Comparison of ENCODE assay signal across 13 cellular contexts in the genomic region with DNA sequence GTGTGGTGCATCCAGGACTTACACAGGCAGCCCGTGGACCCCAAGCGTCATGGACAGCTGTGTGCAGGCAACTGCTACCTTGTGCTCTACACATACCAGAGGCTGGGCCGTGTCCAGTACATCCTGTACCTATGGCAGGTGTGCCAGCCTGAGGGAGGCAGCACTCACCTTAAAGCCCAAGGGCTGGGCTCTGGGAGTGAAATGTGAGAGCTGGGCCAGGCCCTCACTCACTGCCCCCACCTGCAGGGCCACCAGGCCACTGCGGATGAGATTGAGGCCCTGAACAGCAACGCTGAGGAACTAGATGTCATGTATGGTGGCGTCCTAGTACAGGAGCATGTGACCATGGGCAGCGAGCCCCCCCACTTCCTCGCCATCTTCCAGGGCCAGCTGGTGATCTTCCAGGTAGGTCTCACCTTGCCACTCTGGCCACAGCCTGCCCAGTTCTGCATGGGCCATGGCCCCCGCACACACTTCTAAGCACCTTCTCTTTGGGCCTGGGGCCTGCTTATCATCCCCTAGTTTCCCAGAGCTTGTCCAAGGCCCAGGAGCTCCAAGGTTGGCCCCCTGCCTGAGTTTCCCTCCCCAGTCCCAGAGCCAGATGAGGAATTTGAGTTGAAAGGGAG. TPM values are rescaled to one million over a fixed set of nuclear protein-coding genes. Genes with fewer than 3 reads are reported as not detected.
DNase-seq lines count a peak whose midpoint lies in the region; TF ChIP-seq lines count a peak whose summit lies in the region.
"Had no signal": no experiment of that assay in that cellular context is flagged by ENCODE, and none has a peak within 500 bp of the region (broad histone marks: within the 10 kb centered on the region; RNA-seq: fewer than 3 reads in every experiment).

No MANE protein-coding gene starts in this region.

- no peaks in the 10 kb centered on the region for H3K9me3 Mint-ChIP-seq in chondrocyte (ENCODE audit: low read depth)
- H3K9me3 Mint-ChIP-seq: mesothelial cell of epicardium had no signal

- peaks cover 18% of the 10 kb centered on the region for H3K4me1 Mint-ChIP-seq in chondrocyte (ENCODE audit: low read depth)

- peak; percentile 15 for DNase-seq in NCI-H2196 (lab: John Stamatoyannopoulos, UW; ENCODE audit: unreplicated experiment)
- no peak for DNase-seq in NCI-H2196 treated with DMSO at 0.1 percent for 48 hours (lab: John Stamatoyannopoulos, UW; ENCODE audit: unreplicated experiment)
- peak; percentile 56 for DNase-seq in HT-29 (ENCODE audit: low spot score)
- peak; percentile 74 for DNase-seq in chondrocyte (ENCODE audit: low spot score)
- peak; percentile 72 for DNase-seq in posterior vena cava (ENCODE audit: low spot score)
- no peak for DNase-seq in mesenteric fat pad (ENCODE audit: low spot score)
- DNase-seq in NCI-H446 treated with DMSO at 0.1 percent for 48 hours (lab: John Stamatoyannopoulos, UW), result no peak
- no peak for DNase-seq in NCI-H2227 treated with DMSO at 0.1 percent for 48 hours (lab: John Stamatoyannopoulos, UW)
- DNase-seq: activated CD4-positive, alpha-beta T cell treated with anti-CD3 and anti-CD28 coated beads, Interleukin-2, amount 50 U/mL, for 4 hours; foreskin melanocyte; stimulated activated naive B cell treated with anti-CD40 and anti-IgM and Interleukin-4, amounts not matched to agents 10 μg/mL and 1 μg/mL and 100 μg/mL, for 72 hours had no signal

- H3K36me3 Mint-ChIP-seq in chondrocyte (ENCODE audit: low read depth), result no peaks in the 10 kb centered on the region

- no peaks in the 10 kb centered on the region for H3K27me3 Mint-ChIP-seq in chondrocyte (ENCODE audit: low read depth)
- H3K27me3 Mint-ChIP-seq: stimulated activated naive B cell treated with anti-CD40 and anti-IgM and Interleukin-4, amounts not matched to agents 10 μg/mL and 1 μg/mL and 100 μg/mL, for 72 hours had no signal

- peak; percentile 46 for TF ChIP-seq CTCF in chondrocyte (IDR thresholded peaks at IDR 0.05)

- no peak overlapping the region for H3K4me3 Mint-ChIP-seq in chondrocyte (ENCODE audit: unreplicated experiment)
- H3K4me3 Mint-ChIP-seq: mesothelial cell of epicardium; stimulated activated naive B cell treated with anti-CD40 and anti-IgM and Interleukin-4, amounts not matched to agents 10 μg/mL and 1 μg/mL and 100 μg/mL, for 72 hours had no signal

- intact Hi-C loops in posterior vena cava (cut with DNase I), result no loop called here

- no peak overlapping the region for H3K27ac Mint-ChIP-seq in chondrocyte (ENCODE audit: unreplicated experiment)
- H3K27ac Mint-ChIP-seq: mesothelial cell of epicardium; stimulated activated naive B cell treated with anti-CD40 and anti-IgM and Interleukin-4, amounts not matched to agents 10 μg/mL and 1 μg/mL and 100 μg/mL, for 72 hours had no signal

RNA-seq across cellular contexts. Expression of a gene that starts 11.0 kb away (rescaled TPM):
- total RNA-seq in HT-29 (2014; rRNA removed; shearing (Covaris generic)), result 2.2 and 2.4 TPM in 2 replicates
- total RNA-seq in chondrocyte (1.7 to 2.6 TPM (median 1.7 TPM) in 3 replicates), posterior vena cava (1 to 10 TPM; 3.4 to 5.9 TPM), mesenteric fat pad (4.3 TPM)

RNA-seq across cellular contexts. Expression of a gene that starts 27.9 kb away (rescaled TPM):
- 7.6 and 9.6 TPM in 2 replicates for total RNA-seq in HT-29 (2014; rRNA removed; shearing (Covaris generic))
- total RNA-seq in chondrocyte (19.0 to 28.2 TPM (median 23.6 TPM) in 3 replicates), posterior vena cava (10 to 100 TPM; 32.5 to 40.9 TPM), mesenteric fat pad (18.5 TPM)

RNA-seq across cellular contexts. Expression of a gene that starts 37.4 kb away (rescaled TPM):
- total RNA-seq in HT-29 (2014; rRNA removed; shearing (Covaris generic)), result 0.58 and 0.94 TPM in 2 replicates
- 0.17 to 0.29 TPM (median 0.18 TPM) in 3 replicates for total RNA-seq in chondrocyte
- under 1 TPM; 0.14 to 0.51 TPM for total RNA-seq in posterior vena cava
- total RNA-seq in mesenteric fat pad, result 1.9 TPM
- total RNA-seq: SJSA1 had no signal

Comparison
In these comparisons a context has a peak if more than half of its experiments do, and no peak if none do; other contexts are left out.
1. DNase-seq: peak in NCI-H2196 (single experiment), HT-29 (single experiment), chondrocyte (single experiment) and posterior vena cava (single experiment); none in NCI-H2196 treated with DMSO at 0.1 percent for 48 hours (single experiment), mesenteric fat pad (single experiment), NCI-H446 treated with DMSO at 0.1 percent for 48 hours (single experiment) and NCI-H2227 treated with DMSO at 0.1 percent for 48 hours (single experiment).